22 cellular contexts compared by ENCODE assay signal in genomic region chr14:75915063-75915462, GRCh38.
"Had no signal": no experiment of that assay in that cellular context is flagged by ENCODE, and none has a peak within 500 bp of the region (broad histone marks: within the 10 kb centered on the region; RNA-seq: fewer than 3 reads in every experiment).

No MANE protein-coding gene starts in this region.

- DNase-seq: activated CD4-positive, alpha-beta T cell treated with anti-CD3 and anti-CD28 coated beads for 48 hours; activated CD4-positive, CD25-positive, alpha-beta regulatory T cell; activated CD8-positive, alpha-beta T cell treated with anti-CD3 and anti-CD28 coated beads for 36 hours; activated naive CD4-positive, alpha-beta T cell treated with anti-CD3 and anti-CD28 coated beads for 36 hours; activated T-cell treated with anti-CD3 and anti-CD28 coated beads, Interleukin-2, amount 50 U/mL, for 1 hour; anterior cingulate cortex; cerebellar nuclear complex; effector CD4-positive, alpha-beta T cell; esophagus squamous epithelium; immature natural killer cell; mesenchymal stem cell; naive thymus-derived CD4-positive, alpha-beta T cell; ovary; psoas muscle; right cardiac atrium; stimulated activated CD4-positive, alpha-beta T cell treated with anti-CD3 and anti-CD28 coated beads, Interleukin-4, amount 100 ng/mL, for 1 hour; stimulated activated naive CD8-positive, alpha-beta T cell treated with anti-CD3 and anti-CD28 coated beads, Interleukin-15, amount 100 ng/mL, for 72 hours; T1000; transverse colon had no signal

- H3K27me3 ChIP-seq: esophagus squamous epithelium, neural progenitor cell, ovary, suprapubic skin, transverse colon had no signal

- H3K9ac ChIP-seq: neural progenitor cell had no signal

- H3K4me1 ChIP-seq: esophagus squamous epithelium, suprapubic skin had no signal

- H3K4me3 ChIP-seq: esophagus squamous epithelium, neural progenitor cell, ovary, psoas muscle, skin epidermis, suprapubic skin, transverse colon had no signal

- H3K27ac ChIP-seq: esophagus squamous epithelium, neural progenitor cell, ovary, psoas muscle, skin epidermis, suprapubic skin, transverse colon had no signal

- H3K4me2 ChIP-seq: neural progenitor cell had no signal

- H3K9me3 ChIP-seq: esophagus squamous epithelium, ovary, psoas muscle, suprapubic skin, transverse colon had no signal

- H3K36me3 ChIP-seq: neural progenitor cell, ovary, suprapubic skin, transverse colon had no signal

- H2AFZ ChIP-seq: neural progenitor cell had no signal

- ATAC-seq: activated CD8-positive, alpha-beta T cell treated with anti-CD3 and anti-CD28 coated beads for 36 hours; naive thymus-derived CD4-positive, alpha-beta T cell; right cardiac atrium; stimulated activated naive CD8-positive, alpha-beta T cell treated with anti-CD3 and anti-CD28 coated beads, Interleukin-15, amount 100 ng/mL, for 72 hours had no signal
